Comparison of ENCODE assay signal across 16 cellular contexts in genomic region chr17:43871947-43872690, GRCh38. TPM values are rescaled to one million over a fixed set of nuclear protein-coding genes. Genes with fewer than 3 reads are reported as not detected.
A peak's percentile ranks its signal among the peaks of the same experiment; 100 is the strongest.
DNase-seq lines count a peak whose midpoint lies in the region; ATAC-seq and TF ChIP-seq lines count a peak whose summit lies in the region.
"Had no signal": no experiment of that assay in that cellular context is flagged by ENCODE, and none has a peak within 500 bp of the region (broad histone marks: within the 10 kb centered on the region; RNA-seq: fewer than 3 reads in every experiment).

No MANE protein-coding gene starts in this region.

- no peak overlapping the region for H3K18ac ChIP-seq in neuronal stem cell (ENCODE audit: low read length)

- no peak overlapping the region for H3K27ac Mint-ChIP-seq in effector memory CD8-positive, alpha-beta T cell
- no peak overlapping the region for H3K27ac Mint-ChIP-seq in stimulated activated effector memory CD8-positive, alpha-beta T cell treated with anti-CD3 and anti-CD28 coated beads, Interleukin-12 subunit alpha, Interleukin-12 subunit beta, amount 100 ng/mL, for 72 hours
- H3K27ac Mint-ChIP-seq: activated naive CD4-positive, alpha-beta T cell treated with anti-CD3 and anti-CD28 coated beads for 36 hours; progenitor cell of endocrine pancreas had no signal

- H2BK15ac ChIP-seq in neuronal stem cell (ENCODE audit: low read length), result no peak overlapping the region

- H4K20me1 ChIP-seq in OCI-LY1 (ENCODE audit: insufficient read depth, low read length), result no peaks in the 10 kb centered on the region

- no peak overlapping the region for H2BK12ac ChIP-seq in neuronal stem cell (ENCODE audit: low read length)

- H3K4me3 ChIP-seq in OCI-LY1 (ENCODE audit: low read depth, low read length, poor library complexity, severe bottlenecking) (no peak overlapping the region), fibroblast of the aortic adventitia (ENCODE audit: low read depth, low read length) (peak overlapping the region; percentile 37), neuronal stem cell (ENCODE audit: low read length in 2 of 2) (no peak overlapping the region)

- H3K36me3 ChIP-seq in OCI-LY1 (ENCODE audit: insufficient read depth, low read length), result no peaks in the 10 kb centered on the region
- H3K36me3 ChIP-seq in neuronal stem cell (replicated peaks in 1 of 2; ENCODE audit: control insufficient read depth in 2 of 2, insufficient read depth in 2 of 2, low read length in 2 of 2), result peaks cover 0 to 3% of the 10 kb centered on the region in 2 donors

- H3K9me3 Mint-ChIP-seq in effector memory CD8-positive, alpha-beta T cell, result no peaks in the 10 kb centered on the region
- H3K9me3 Mint-ChIP-seq in stimulated activated effector memory CD8-positive, alpha-beta T cell treated with anti-CD3 and anti-CD28 coated beads, Interleukin-12 subunit alpha, Interleukin-12 subunit beta, amount 100 ng/mL, for 72 hours, result no peaks in the 10 kb centered on the region
- H3K9me3 Mint-ChIP-seq: activated naive CD4-positive, alpha-beta T cell treated with anti-CD3 and anti-CD28 coated beads for 36 hours had no signal

- no peaks in the 10 kb centered on the region for H3K4me1 ChIP-seq in OCI-LY1 (ENCODE audit: insufficient read depth, low read length, severe bottlenecking)
- peaks cover 0 to 4% of the 10 kb centered on the region in 2 donors for H3K4me1 ChIP-seq in neuronal stem cell (ENCODE audit: control insufficient read depth in 2 of 2, insufficient read depth in 1 of 2, low read depth in 1 of 2, low read length in 2 of 2)

- no peak overlapping the region for H2BK120ac ChIP-seq in neuronal stem cell (ENCODE audit: low read depth, low read length)

- WGBS in neuronal stem cell (ENCODE audit: extremely low coverage in 2 of 2, insufficient read length in 2 of 2, insufficient replicate concordance in 1 of 2), 2 donors, result no CpG with 5 or more reads among the region's 14 CpGs

- no peaks in the 10 kb centered on the region for H3K9me3 ChIP-seq in OCI-LY1 (ENCODE audit: low read length)
- H3K9me3 ChIP-seq in neuronal stem cell (replicated peaks in 1 of 2; ENCODE audit: control insufficient read depth in 2 of 2, insufficient read depth in 1 of 2, low read depth in 1 of 2, low read length in 2 of 2), result peaks cover 2% of the 10 kb centered on the region in 2 donors

- H3K9ac ChIP-seq in OCI-LY1 (ENCODE audit: low read length), result no peak overlapping the region
- H3K9ac ChIP-seq in neuronal stem cell (ENCODE audit: low read depth, low read length, poor library complexity), result no peak overlapping the region

- H3K27ac ChIP-seq in OCI-LY1 (ENCODE audit: low read depth, low read length, poor library complexity, severe bottlenecking) (no peak overlapping the region), neuronal stem cell (replicated peaks; ENCODE audit: low read length) (no peak overlapping the region)
- H3K27ac ChIP-seq: C4-2B had no signal

- no peaks in the 10 kb centered on the region for H3K36me3 Mint-ChIP-seq in effector memory CD8-positive, alpha-beta T cell (ENCODE audit: insufficient read depth)
- H3K36me3 Mint-ChIP-seq in stimulated activated effector memory CD8-positive, alpha-beta T cell treated with anti-CD3 and anti-CD28 coated beads, Interleukin-12 subunit alpha, Interleukin-12 subunit beta, amount 100 ng/mL, for 72 hours, result no peaks in the 10 kb centered on the region

- no peaks in the 10 kb centered on the region for H3K9me2 ChIP-seq in OCI-LY1 (ENCODE audit: low read depth, low read length)

- no peak overlapping the region for H3K4ac ChIP-seq in neuronal stem cell (ENCODE audit: low read length)

- no peak for ATAC-seq in effector memory CD8-positive, alpha-beta T cell (replicated peaks)
- no peak for ATAC-seq in stimulated activated effector memory CD8-positive, alpha-beta T cell treated with anti-CD3 and anti-CD28 coated beads, Interleukin-12 subunit alpha, Interleukin-12 subunit beta, amount 100 ng/mL, for 72 hours

- H3K14ac ChIP-seq in neuronal stem cell (ENCODE audit: low read length), result no peak overlapping the region

- H4K8ac ChIP-seq in neuronal stem cell (ENCODE audit: low read depth, low read length), result no peak overlapping the region

- no peak overlapping the region for H3K23ac ChIP-seq in neuronal stem cell (ENCODE audit: low read depth, low read length, poor library complexity)

- H3K27me3 ChIP-seq in OCI-LY1 (ENCODE audit: insufficient read depth, low read length) (peaks cover 9% of the 10 kb centered on the region; the same call in 1 of the 2 replicates), neuronal stem cell (ENCODE audit: control insufficient read depth in 3 of 3, insufficient read depth in 3 of 3, low read depth in 1 of 3, low read length in 3 of 3) (peaks cover 0 to 3% (median 0%) of the 10 kb centered on the region in 3 experiments)

- DNase-seq in EH (ENCODE audit: low read depth), result peak; percentile 7
- no peak for DNase-seq in fibroblast of the aortic adventitia (ENCODE audit: low read depth)
- DNase-seq in neuronal stem cell (ENCODE audit: low spot score), result no peak
- no peak for DNase-seq in effector memory CD8-positive, alpha-beta T cell
- no peak for DNase-seq in stimulated activated CD4-positive, alpha-beta T cell treated with anti-CD3 and anti-CD28 coated beads, Interleukin-2, amount 100 ng/mL, for 48 hours
- no peak for DNase-seq in activated CD4-positive, alpha-beta T cell treated with anti-CD3 and anti-CD28 coated beads for 4 hours
- DNase-seq in stimulated activated effector memory CD8-positive, alpha-beta T cell treated with anti-CD3 and anti-CD28 coated beads, Interleukin-12 subunit alpha, Interleukin-12 subunit beta, amount 100 ng/mL, for 72 hours (ENCODE audit: low spot score in 2 of 2), result no peak
- DNase-seq: activated naive CD4-positive, alpha-beta T cell treated with anti-CD3 and anti-CD28 coated beads for 36 hours; cerebellar nuclear complex; stimulated activated CD4-positive, alpha-beta T cell treated with anti-CD3 and anti-CD28 coated beads, Interleukin-4, amount 100 ng/mL, for 4 hours; stimulated activated naive CD4-positive, alpha-beta T cell; T1000 had no signal

- H2AFZ ChIP-seq in OCI-LY1 (ENCODE audit: low read length) (no peak overlapping the region), neuronal stem cell (ENCODE audit: low read length) (peak overlapping the region; percentile 25)

- H3K4me3 Mint-ChIP-seq in effector memory CD8-positive, alpha-beta T cell, result no peak overlapping the region
- no peak overlapping the region for H3K4me3 Mint-ChIP-seq in stimulated activated effector memory CD8-positive, alpha-beta T cell treated with anti-CD3 and anti-CD28 coated beads, Interleukin-12 subunit alpha, Interleukin-12 subunit beta, amount 100 ng/mL, for 72 hours
- H3K4me3 Mint-ChIP-seq: activated naive CD4-positive, alpha-beta T cell treated with anti-CD3 and anti-CD28 coated beads for 36 hours had no signal

- H3K4me1 Mint-ChIP-seq in effector memory CD8-positive, alpha-beta T cell (ENCODE audit: low read depth in 2 of 2), result no peaks in the 10 kb centered on the region
- H3K4me1 Mint-ChIP-seq in stimulated activated effector memory CD8-positive, alpha-beta T cell treated with anti-CD3 and anti-CD28 coated beads, Interleukin-12 subunit alpha, Interleukin-12 subunit beta, amount 100 ng/mL, for 72 hours, result no peaks in the 10 kb centered on the region

- no peaks in the 10 kb centered on the region for H3K79me2 ChIP-seq in OCI-LY1 (ENCODE audit: insufficient read depth, low read length)

- no peaks in the 10 kb centered on the region for H3F3A ChIP-seq in OCI-LY1 (ENCODE audit: insufficient read depth, low read length)

- peaks cover 56 to 72% of the 10 kb centered on the region in 2 donors for H3K27me3 Mint-ChIP-seq in effector memory CD8-positive, alpha-beta T cell

- no peaks in the 10 kb centered on the region for H3K79me1 ChIP-seq in neuronal stem cell (ENCODE audit: low read depth, low read length)

- no peak overlapping the region for H2BK5ac ChIP-seq in neuronal stem cell (ENCODE audit: low read length)

- no peak overlapping the region for H2AK5ac ChIP-seq in neuronal stem cell (ENCODE audit: low read depth, low read length)

- H3K4me2 ChIP-seq in OCI-LY1 (ENCODE audit: low read length) (0 out of 2 replicates have a peak overlapping the region, but pooled peaks have one; percentile 26), neuronal stem cell (ENCODE audit: insufficient read depth, low read length, poor library complexity, severe bottlenecking) (no peak overlapping the region)

- no peak for TF ChIP-seq CTCF in OCI-LY1 (IDR thresholded peaks at IDR 0.05; ENCODE audit: low read length)
- TF ChIP-seq CTCF in fibroblast of the aortic adventitia (IDR thresholded peaks at IDR 0.05; ENCODE audit: insufficient read depth, low read length), result no peak

- no peak overlapping the region for H4K91ac ChIP-seq in neuronal stem cell (ENCODE audit: low read depth, low read length, poor library complexity)

RNA-seq across cellular contexts. Expression of gene CD300LG, which starts 25.1 kb away (rescaled TPM):
- not detected in 2 replicates for total RNA-seq in fibroblast of the aortic adventitia (ENCODE audit: low replicate concordance)
- 0.04 TPM for polyA plus RNA-seq in neuronal stem cell (2013, experiment 1 of 2)
- polyA plus RNA-seq in neuronal stem cell (2013, experiment 2 of 2), result 0.03 TPM
- total RNA-seq: activated naive CD4-positive, alpha-beta T cell treated with anti-CD3 and anti-CD28 coated beads for 36 hours; G401; progenitor cell of endocrine pancreas had no signal

RNA-seq across cellular contexts. Expression of gene MPP2, which starts 35.2 kb away (rescaled TPM):
- total RNA-seq in fibroblast of the aortic adventitia (ENCODE audit: low replicate concordance), result 3.2 and 3.3 TPM in 2 replicates
- polyA plus RNA-seq in neuronal stem cell (2013, experiment 1 of 2), result 13.6 TPM
- polyA plus RNA-seq in neuronal stem cell (2013, experiment 2 of 2), result 14.1 TPM

RNA-seq across cellular contexts. Expression of gene MPP3, which starts 39.2 kb away (rescaled TPM):
- 5.7 and 9.6 TPM in 2 replicates for total RNA-seq in fibroblast of the aortic adventitia (ENCODE audit: low replicate concordance)
- 5.1 TPM for polyA plus RNA-seq in neuronal stem cell (2013, experiment 1 of 2)
- polyA plus RNA-seq in neuronal stem cell (2013, experiment 2 of 2), result 5.9 TPM
